ENCODE assay signal across 9 cellular contexts in genomic region chr6:133895573-133896343, GRCh38. TPM values are rescaled to one million over a fixed set of nuclear protein-coding genes. Genes with fewer than 3 reads are reported as not detected.
DNase-seq lines count a peak whose midpoint lies in the region; ATAC-seq and TF ChIP-seq lines count a peak whose summit lies in the region.
"Had no signal": no experiment of that assay in that cellular context is flagged by ENCODE, and none has a peak within 500 bp of the region (broad histone marks: within the 10 kb centered on the region; RNA-seq: fewer than 3 reads in every experiment).

No MANE protein-coding gene starts in this region.

- no peaks in the 10 kb centered on the region for H3K79me2 ChIP-seq in smooth muscle cell (ENCODE audit: low read depth)
- no peaks in the 10 kb centered on the region for H3K79me2 ChIP-seq in Karpas-422 (ENCODE audit: low read length)

- CTCF ChIA-PET in HEK293 (lab: Yijun Ruan, JAX), result interaction anchor here (0.6 to 3.6 kb wide), 5 partner anchors 21 to 208 kb away, joined by 3 to 16 read pairs (median 4); no protein-coding TSS in a partner anchor

- POLR2A ChIA-PET in HEK293 (lab: Yijun Ruan, JAX), result no interaction called here

- H3K4me1 ChIP-seq in HEK293 (ENCODE audit: control insufficient read depth, insufficient read depth, low read length) (peaks cover 12% of the 10 kb centered on the region), smooth muscle cell (ENCODE audit: low read depth) (peaks cover 15% of the 10 kb centered on the region), Karpas-422 (ENCODE audit: low read length) (no peaks in the 10 kb centered on the region)

- H3K9me2 ChIP-seq in Karpas-422 (replicated peaks; ENCODE audit: insufficient read depth, low read length), result no peaks in the 10 kb centered on the region

- DNase-seq in ecto neural progenitor cell (ENCODE audit: low spot score) (peak; percentile 59), left lobe of liver (ENCODE audit: low spot score) (no peak), smooth muscle cell (lab: John Stamatoyannopoulos, UW; ENCODE audit: unreplicated experiment) (no peak), Karpas-422 (no peak), GOT3 (lab: John Stamatoyannopoulos, UW) (no peak)

- H2AFZ ChIP-seq in smooth muscle cell (ENCODE audit: low read depth) (no peak overlapping the region), Karpas-422 (ENCODE audit: low read length) (no peak overlapping the region)

- TF ChIP-seq CTCF in HEK293 (tag by site-specific recombination; IDR thresholded peaks at IDR 0.05) (no peak), smooth muscle cell (IDR thresholded peaks at IDR 0.05; ENCODE audit: borderline replicate concordance, insufficient read depth, poor library complexity, severe bottlenecking) (no peak)

- H3K4me2 ChIP-seq in smooth muscle cell (peak overlapping the region; percentile 83), Karpas-422 (ENCODE audit: low read depth, low read length, poor library complexity, severe bottlenecking) (no peak overlapping the region)

- peaks cover 7% of the 10 kb centered on the region for H4K20me1 ChIP-seq in smooth muscle cell (ENCODE audit: low read depth)
- no peaks in the 10 kb centered on the region for H4K20me1 ChIP-seq in Karpas-422 (ENCODE audit: insufficient read depth, low read depth, low read length)

- H3K9me3 ChIP-seq in HEK293 (ENCODE audit: control insufficient read depth, insufficient read depth, low read depth, low read length) (no peaks in the 10 kb centered on the region), smooth muscle cell (replicated peaks; ENCODE audit: low read depth) (no peaks in the 10 kb centered on the region), Karpas-422 (ENCODE audit: low read length) (no peaks in the 10 kb centered on the region)

- peak; percentile 39 for ATAC-seq in left lobe of liver
- ATAC-seq in GM21786 (IDR thresholded peaks at IDR 0.05; ENCODE audit: unreplicated experiment), result no peak
- no peak for ATAC-seq in GM21367 (IDR thresholded peaks at IDR 0.05; ENCODE audit: unreplicated experiment)

- 2% methylated on average over 44 of the region's 45 CpGs for WGBS in smooth muscle cell (ENCODE audit: low lambda C conversion rate)

- H3K9ac ChIP-seq in smooth muscle cell (ENCODE audit: low read depth), result no peak overlapping the region
- H3K9ac ChIP-seq in Karpas-422 (ENCODE audit: low read length), result no peak overlapping the region

- peak overlapping the region; percentile 15 for H3K4me3 ChIP-seq in HEK293 (ENCODE audit: low read depth, low read length)
- peak overlapping the region; percentile 40 for H3K4me3 ChIP-seq in smooth muscle cell
- no peak overlapping the region for H3K4me3 ChIP-seq in Karpas-422 (ENCODE audit: low read length)

- H3K36me3 ChIP-seq in HEK293 (ENCODE audit: control insufficient read depth in 2 of 2, insufficient read depth in 1 of 2, low read length in 2 of 2) (no peaks in the 10 kb centered on the region), smooth muscle cell (ENCODE audit: low read depth) (no peaks in the 10 kb centered on the region), Karpas-422 (ENCODE audit: insufficient read depth, low read length) (no peaks in the 10 kb centered on the region)

- H3K27me3 ChIP-seq in smooth muscle cell (ENCODE audit: low read depth) (peaks cover 80% of the 10 kb centered on the region), Karpas-422 (ENCODE audit: low read length) (no peaks in the 10 kb centered on the region)

- H3F3A ChIP-seq in smooth muscle cell (ENCODE audit: low read depth), result peaks cover 5% of the 10 kb centered on the region

- H3K27ac ChIP-seq in HEK293 (ENCODE audit: extremely low read depth, low read depth, low read length) (no peak overlapping the region), smooth muscle cell (ENCODE audit: low read depth) (no peak overlapping the region), Karpas-422 (ENCODE audit: low read length) (no peak overlapping the region)

TF ChIP-seq in HEK293, 187 proteins besides CTCF, POLR2A, EP300 and RAD21:
- TF ChIP-seq ZNF280D (tag by site-specific recombination; IDR thresholded peaks at IDR 0.05) (no peak), ZNF792 (tag by site-specific recombination; IDR thresholded peaks at IDR 0.05) (no peak), ZNF433 (tag by site-specific recombination; IDR thresholded peaks at IDR 0.05; ENCODE audit: low read depth) (no peak), RBAK (tag by site-specific recombination; IDR thresholded peaks at IDR 0.05) (no peak), INSM2 (tag by site-specific recombination; IDR thresholded peaks at IDR 0.05) (no peak), ZNF48 (tag by site-specific recombination; IDR thresholded peaks at IDR 0.05) (no peak), ZNF398 (tag by site-specific recombination; IDR thresholded peaks at IDR 0.05) (no peak), ZBTB17 (tag by site-specific recombination; IDR thresholded peaks at IDR 0.05) (no peak)

RNA-seq across cellular contexts. Expression of gene TCF21, which starts 6.8 kb away (rescaled TPM):
- 0.78 TPM for total RNA-seq in left lobe of liver
- total RNA-seq in smooth muscle cell, result 1.2 and 1.3 TPM in 2 replicates
- 2.4 and 3.3 TPM in 2 replicates for polyA plus RNA-seq in smooth muscle cell
- not detected in 2 replicates for total RNA-seq in Karpas-422 (2014; rRNA removed; shearing (Covaris generic); ENCODE audit: low replicate concordance)
- total RNA-seq: RPMI7951 had no signal

RNA-seq across cellular contexts. Expression of gene TBPL1, which starts 57.3 kb away (rescaled TPM):
- total RNA-seq in left lobe of liver (8.4 TPM), smooth muscle cell (26.8 and 46.9 TPM in 2 replicates)
- 35.2 and 38.7 TPM in 2 replicates for polyA plus RNA-seq in smooth muscle cell
- total RNA-seq in Karpas-422 (2014; rRNA removed; shearing (Covaris generic); ENCODE audit: low replicate concordance), result 45.6 and 161 TPM in 2 replicates
